8 cellular contexts compared by ENCODE assay signal in genomic region chr1:156751724-156752481, GRCh38. TPM values are rescaled to one million over a fixed set of nuclear protein-coding genes. Genes with fewer than 3 reads are reported as not detected.
DNase-seq lines count a peak whose midpoint lies in the region; ATAC-seq and TF ChIP-seq lines count a peak whose summit lies in the region.

No MANE protein-coding gene starts in this region.

- DNase-seq in A172 (ENCODE audit: low spot score) (peak; percentile 84), NCI-H2196 (lab: John Stamatoyannopoulos, UW; ENCODE audit: unreplicated experiment) (peak; percentile 96), WERI-Rb-1 (peak; percentile 100), breast epithelium (ENCODE audit: low spot score in 2 of 2) (peak; percentile 95 to 98)

- H3K9me3 ChIP-seq in WERI-Rb-1 (ENCODE audit: severe bottlenecking) (no peaks in the 10 kb centered on the region), breast epithelium (no peaks in the 10 kb centered on the region), iPS-20b (ENCODE audit: insufficient read depth, low read depth, low read length) (no peaks in the 10 kb centered on the region), skeletal muscle tissue (ENCODE audit: control insufficient read depth in 3 of 3, low read length in 3 of 3) (no peaks in the 10 kb centered on the region)

- H3K36me3 ChIP-seq in WERI-Rb-1 = peaks cover 43% of the 10 kb centered on the region
- H3K36me3 ChIP-seq in breast epithelium = no peaks in the 10 kb centered on the region
- peaks cover 6% of the 10 kb centered on the region for H3K36me3 ChIP-seq in iPS-20b (ENCODE audit: insufficient read depth, low read depth, low read length)
- peaks cover 0 to 4% (median 0%) of the 10 kb centered on the region in 3 donors for H3K36me3 ChIP-seq in skeletal muscle tissue (ENCODE audit: control insufficient read depth in 3 of 3, insufficient read depth in 3 of 3, low read length in 3 of 3)

- H3K4me1 ChIP-seq in breast epithelium = peaks cover 8 to 28% of the 10 kb centered on the region in 2 donors
- peaks cover 37% of the 10 kb centered on the region for H3K4me1 ChIP-seq in iPS-20b (ENCODE audit: insufficient read depth, low read length)
- peaks cover 48 to 61% (median 58%) of the 10 kb centered on the region in 3 donors for H3K4me1 ChIP-seq in skeletal muscle tissue (ENCODE audit: control insufficient read depth in 3 of 3, insufficient read depth in 3 of 3, low read length in 3 of 3)

- H3K9ac ChIP-seq in iPS-20b (ENCODE audit: low read depth, low read length) (peak overlapping the region; percentile 95), skeletal muscle tissue (ENCODE audit: low read depth in 1 of 3, low read length in 3 of 3) (peak overlapping the region; percentile 98 to 99 (median 98))

- TF ChIP-seq CTCF in WERI-Rb-1 (IDR thresholded peaks at IDR 0.05; ENCODE audit: low read depth, low read length) (no peak), breast epithelium (IDR thresholded peaks at IDR 0.05) (no peak)

- ATAC-seq in GM18861 (IDR thresholded peaks at IDR 0.05; ENCODE audit: unreplicated experiment) (peak; percentile 65), HG03135 (IDR thresholded peaks at IDR 0.05; ENCODE audit: unreplicated experiment) (peak; percentile 55)

- peak overlapping the region; percentile 87 for H3K4me3 ChIP-seq in WERI-Rb-1 (ENCODE audit: low read depth, low read length)
- H3K4me3 ChIP-seq in breast epithelium = peak overlapping the region; percentile 87 to 98 (median 95)
- peak overlapping the region; percentile 82 for H3K4me3 ChIP-seq in iPS-20b (ENCODE audit: low read length)
- H3K4me3 ChIP-seq in skeletal muscle tissue (ENCODE audit: low read length in 3 of 3) = peak overlapping the region; percentile 93 to 98 (median 95)

- H3K27ac ChIP-seq in WERI-Rb-1 = peak overlapping the region; percentile 99
- H3K27ac ChIP-seq in breast epithelium = peak overlapping the region; percentile 100
- H3K27ac ChIP-seq in iPS-20b (ENCODE audit: low read length) = peak overlapping the region; percentile 95
- H3K27ac ChIP-seq in skeletal muscle tissue (ENCODE audit: low read depth, low read length) = peak overlapping the region; percentile 100

- no peak for TF ChIP-seq POLR2A in breast epithelium (IDR thresholded peaks at IDR 0.05)

- intact Hi-C loops in breast epithelium (cut with DNase I; ENCODE audit: low total_unique reads) = no loop called here

- H3K27me3 ChIP-seq in WERI-Rb-1 (ENCODE audit: insufficient read depth, low read depth, severe bottlenecking) (no peaks in the 10 kb centered on the region), breast epithelium (no peaks in the 10 kb centered on the region), iPS-20b (ENCODE audit: insufficient read depth, low read length) (no peaks in the 10 kb centered on the region), skeletal muscle tissue (ENCODE audit: control insufficient read depth in 3 of 3, insufficient read depth in 3 of 3, low read length in 3 of 3) (no peaks in the 10 kb centered on the region)

RNA-seq across cellular contexts. Expression of gene HDGF, which starts 0.4 kb away (rescaled TPM):
- total RNA-seq in A172 (2014; rRNA removed; shearing (Covaris generic)) = 430 and 446 TPM in 2 replicates
- 100 to 1,000 TPM; 133 to 178 (median 173) TPM for total RNA-seq in breast epithelium
- 61.6 TPM for total RNA-seq in skeletal muscle tissue

RNA-seq across cellular contexts. Expression of gene MRPL24, which starts 11.0 kb away (rescaled TPM):
- 133 and 138 TPM in 2 replicates for total RNA-seq in A172 (2014; rRNA removed; shearing (Covaris generic))
- 10 to 100 TPM; 36.6 to 63.9 (median 63.8) TPM for total RNA-seq in breast epithelium
- 36.5 TPM for total RNA-seq in skeletal muscle tissue

RNA-seq across cellular contexts. Expression of gene PRCC, which starts 15.4 kb away (rescaled TPM):
- 40.3 and 51.5 TPM in 2 replicates for total RNA-seq in A172 (2014; rRNA removed; shearing (Covaris generic))
- 10 to 100 TPM; 21.6 to 35.9 (median 24.9) TPM for total RNA-seq in breast epithelium
- 9.9 TPM for total RNA-seq in skeletal muscle tissue

RNA-seq across cellular contexts. Expression of gene ISG20L2, which starts 23.3 kb away (rescaled TPM):
- 18.9 and 25.6 TPM in 2 replicates for total RNA-seq in A172 (2014; rRNA removed; shearing (Covaris generic))
- total RNA-seq in breast epithelium (10 to 100 TPM; 13.6 to 25.2 (median 21.0) TPM), skeletal muscle tissue (5.2 TPM)

RNA-seq across cellular contexts. Expression of gene METTL25B, which starts 23.6 kb away (rescaled TPM):
- 4.9 and 5.7 TPM in 2 replicates for total RNA-seq in A172 (2014; rRNA removed; shearing (Covaris generic))
- 10 to 100 TPM; 15.5 to 41.3 (median 30.2) TPM for total RNA-seq in breast epithelium
- total RNA-seq in skeletal muscle tissue = 4.2 TPM

Comparison
In these comparisons a context has a peak if more than half of its experiments do, and no peak if none do; other contexts are left out.
1. Peak in every context shown above with its lines: DNase-seq, ATAC-seq, H3K4me3 ChIP-seq and H3K27ac ChIP-seq.